In genomic region chr11:33291004-33291777, GRCh38 we compare ENCODE assay signal across 11 cellular contexts. TPM values are rescaled to one million over a fixed set of nuclear protein-coding genes. Genes with fewer than 3 reads are reported as not detected.
DNase-seq lines count a peak whose midpoint lies in the region; ATAC-seq and TF ChIP-seq lines count a peak whose summit lies in the region.
"Had no signal": no experiment of that assay in that cellular context is flagged by ENCODE, and none has a peak within 500 bp of the region (broad histone marks: within the 10 kb centered on the region; RNA-seq: fewer than 3 reads in every experiment).

No MANE protein-coding gene starts in this region.

- H3K4me1 ChIP-seq in mesenchymal stem cell (ENCODE audit: control insufficient read depth, insufficient read depth, low read depth, low read length) = peaks cover 3% of the 10 kb centered on the region

- no peak overlapping the region for H3K9ac ChIP-seq in mesenchymal stem cell (ENCODE audit: low read length)

- no peak overlapping the region for H4K8ac ChIP-seq in mesenchymal stem cell (ENCODE audit: low read length)

- H3K36me3 ChIP-seq in mesenchymal stem cell (ENCODE audit: control insufficient read depth in 1 of 2, insufficient read depth in 2 of 2, low read depth in 1 of 2, low read length in 2 of 2) (peaks cover 8 to 53% of the 10 kb centered on the region in 2 experiments), brain microvascular endothelial cell (replicated peaks) (peaks cover 6% of the 10 kb centered on the region)

- peaks cover 22% of the 10 kb centered on the region for H3K79me1 ChIP-seq in mesenchymal stem cell (replicated peaks; ENCODE audit: low read length, poor library complexity, severe bottlenecking)

- H3K27ac ChIP-seq in mesenchymal stem cell (ENCODE audit: low read length, poor library complexity, severe bottlenecking) (no peak overlapping the region), brain microvascular endothelial cell (no peak overlapping the region)

- H4K91ac ChIP-seq in mesenchymal stem cell (ENCODE audit: low read length) = no peak overlapping the region

- no peak overlapping the region for H3K18ac ChIP-seq in mesenchymal stem cell (ENCODE audit: low read depth in 1 of 2, low read length in 2 of 2)

- H3K27me3 Mint-ChIP-seq in activated T-cell treated with anti-CD3 and anti-CD28 coated beads, Interleukin-2, amount 50 U/mL, for 72 hours (ENCODE audit: low read depth) = no peaks in the 10 kb centered on the region
- H3K27me3 Mint-ChIP-seq: naive B cell; stimulated activated naive CD8-positive, alpha-beta T cell treated with anti-CD3 and anti-CD28 coated beads, Interleukin-15, Interleukin-2, amounts not matched to agents 100 ng/mL and 50 ng/mL, for 24 hours had no signal

- peak overlapping the region in 1 of 2 experiments; percentile 34 for H3K4me3 ChIP-seq in mesenchymal stem cell (ENCODE audit: insufficient read depth in 1 of 2, low read depth in 1 of 2, low read length in 2 of 2)
- H3K4me3 ChIP-seq in brain microvascular endothelial cell (ENCODE audit: low read depth, low read length) = no peak overlapping the region

- no peak overlapping the region for H3K4ac ChIP-seq in mesenchymal stem cell (ENCODE audit: low read depth in 1 of 2, low read length in 2 of 2)

- in situ Hi-C loops in GM13976 (cut with MboI; ENCODE audit: low sequenced_read_pairs, unreplicated experiment) = no loop called here
- in situ Hi-C loops in brain microvascular endothelial cell (cut with HindIII; ENCODE audit: low pct_ligation_motif_present, low sequenced_read_pairs) = no loop called here

- no peaks in the 10 kb centered on the region for H3K4me1 Mint-ChIP-seq in activated T-cell treated with anti-CD3 and anti-CD28 coated beads, Interleukin-2, amount 50 U/mL, for 72 hours (ENCODE audit: low read depth)

- H3K4me2 ChIP-seq in mesenchymal stem cell (ENCODE audit: low read length, poor library complexity, severe bottlenecking) = no peak overlapping the region

- no peak overlapping the region for H3K4me3 Mint-ChIP-seq in activated T-cell treated with anti-CD3 and anti-CD28 coated beads, Interleukin-2, amount 50 U/mL, for 72 hours
- H3K4me3 Mint-ChIP-seq: naive B cell; stimulated activated naive CD8-positive, alpha-beta T cell treated with anti-CD3 and anti-CD28 coated beads, Interleukin-15, Interleukin-2, amounts not matched to agents 100 ng/mL and 50 ng/mL, for 24 hours; T-helper 1 cell treated with Interleukin-12 subunit alpha and Interleukin-12 subunit beta and Interleukin-4 antibody, amounts not matched to agents 30 μg/mL and 1 μg/mL, for 36 hours had no signal

- no peaks in the 10 kb centered on the region for H3K9me3 ChIP-seq in mesenchymal stem cell (ENCODE audit: control insufficient read depth, low read length)

- H2AK5ac ChIP-seq in mesenchymal stem cell (ENCODE audit: low read length, severe bottlenecking) = no peak overlapping the region

- 38% methylated on average over 2 of the region's 6 CpGs for WGBS in mesenchymal stem cell

- ATAC-seq in GM21723 (IDR thresholded peaks at IDR 0.05; ENCODE audit: unreplicated experiment) = peak; percentile 95
- no peak for ATAC-seq in activated T-cell treated with anti-CD3 and anti-CD28 coated beads, Interleukin-2, amount 50 U/mL, for 72 hours (replicated peaks in 1 of 2)

- no peak overlapping the region for H3K14ac ChIP-seq in mesenchymal stem cell (ENCODE audit: low read length in 2 of 2)

- no peak overlapping the region for H3K23ac ChIP-seq in mesenchymal stem cell (ENCODE audit: low read length in 2 of 2)

- H2BK5ac ChIP-seq in mesenchymal stem cell (ENCODE audit: low read depth, low read length, poor library complexity, severe bottlenecking) = no peak overlapping the region

- no peak for TF ChIP-seq CTCF in GM13976 (IDR thresholded peaks at IDR 0.05; ENCODE audit: borderline replicate concordance, control extremely low read depth, extremely low read depth, insufficient read depth, missing control alignments)
- no peak for TF ChIP-seq CTCF in brain microvascular endothelial cell (IDR thresholded peaks at IDR 0.05; ENCODE audit: low read depth, low read length, missing control alignments)

- H2AFZ ChIP-seq in mesenchymal stem cell (ENCODE audit: low read depth, low read length) = no peak overlapping the region

- DNase-seq in GM13976 (ENCODE audit: low spot score) = peak; percentile 59
- DNase-seq in NCI-H69 (lab: John Stamatoyannopoulos, UW) = peak; percentile 22
- peak; percentile 74 for DNase-seq in mesenchymal stem cell
- no peak for DNase-seq in NCI-H1048 (lab: John Stamatoyannopoulos, UW)
- no peak for DNase-seq in brain microvascular endothelial cell
- DNase-seq in activated T-cell treated with anti-CD3 and anti-CD28 coated beads, Interleukin-2, amount 50 U/mL, for 72 hours = no peak
- DNase-seq in NCI-H2029 treated with DMSO at 0.1 percent for 48 hours (lab: John Stamatoyannopoulos, UW) = no peak
- DNase-seq: naive B cell had no signal

- H3K36me3 Mint-ChIP-seq in activated T-cell treated with anti-CD3 and anti-CD28 coated beads, Interleukin-2, amount 50 U/mL, for 72 hours (ENCODE audit: insufficient read depth in 2 of 2) = peaks cover 4 to 6% of the 10 kb centered on the region in 2 donors

- H2BK12ac ChIP-seq in mesenchymal stem cell (ENCODE audit: low read length in 2 of 2) = no peak overlapping the region

- H3K27ac Mint-ChIP-seq in activated T-cell treated with anti-CD3 and anti-CD28 coated beads, Interleukin-2, amount 50 U/mL, for 72 hours = no peak overlapping the region
- H3K27ac Mint-ChIP-seq: stimulated activated naive CD8-positive, alpha-beta T cell treated with anti-CD3 and anti-CD28 coated beads, Interleukin-15, Interleukin-2, amounts not matched to agents 100 ng/mL and 50 ng/mL, for 24 hours; T-helper 1 cell treated with Interleukin-12 subunit alpha and Interleukin-12 subunit beta and Interleukin-4 antibody, amounts not matched to agents 30 μg/mL and 1 μg/mL, for 36 hours had no signal

- H2BK15ac ChIP-seq in mesenchymal stem cell (ENCODE audit: low read depth, poor library complexity, severe bottlenecking) = no peak overlapping the region

- H3K27me3 ChIP-seq in mesenchymal stem cell (ENCODE audit: control insufficient read depth in 1 of 2, insufficient read depth in 1 of 2, low read length in 2 of 2) (no peaks in the 10 kb centered on the region), brain microvascular endothelial cell (replicated peaks) (no peaks in the 10 kb centered on the region)

- no peak overlapping the region for H2BK120ac ChIP-seq in mesenchymal stem cell (ENCODE audit: low read depth, low read length)

- H3K9me3 Mint-ChIP-seq in activated T-cell treated with anti-CD3 and anti-CD28 coated beads, Interleukin-2, amount 50 U/mL, for 72 hours = no peaks in the 10 kb centered on the region
- H3K9me3 Mint-ChIP-seq: naive B cell; stimulated activated naive CD8-positive, alpha-beta T cell treated with anti-CD3 and anti-CD28 coated beads, Interleukin-15, Interleukin-2, amounts not matched to agents 100 ng/mL and 50 ng/mL, for 24 hours; T-helper 1 cell treated with Interleukin-12 subunit alpha and Interleukin-12 subunit beta and Interleukin-4 antibody, amounts not matched to agents 30 μg/mL and 1 μg/mL, for 36 hours had no signal

RNA-seq across cellular contexts. Expression of gene HIPK3, which starts 34.0 kb away (rescaled TPM):
- polyA plus RNA-seq in mesenchymal stem cell (2013, experiment 1 of 2) = 23.1 TPM
- 22.4 TPM for polyA plus RNA-seq in mesenchymal stem cell (2013, experiment 2 of 2)
- total RNA-seq in activated T-cell treated with anti-CD3 and anti-CD28 coated beads, Interleukin-2, amount 50 U/mL, for 72 hours = 10 to 100 TPM; 34.0 to 40.8 TPM

Comparison
In these comparisons a context has a peak if more than half of its experiments do, and no peak if none do; other contexts are left out.
1. DNase-seq: peak in GM13976 (single experiment), NCI-H69 (single experiment) and mesenchymal stem cell (single experiment); none in NCI-H1048 (single experiment), brain microvascular endothelial cell (single experiment), activated T-cell treated with anti-CD3 and anti-CD28 coated beads, Interleukin-2, amount 50 U/mL, for 72 hours (0 of 2) and NCI-H2029 treated with DMSO at 0.1 percent for 48 hours (single experiment).